25 cellular contexts compared by ENCODE assay signal in genomic region chr19:36049080-36049698, GRCh38. TPM values are rescaled to one million over a fixed set of nuclear protein-coding genes. Genes with fewer than 3 reads are reported as not detected.
DNase-seq lines count a peak whose midpoint lies in the region; ATAC-seq and TF ChIP-seq lines count a peak whose summit lies in the region.
"Had no signal": no experiment of that assay in that cellular context is flagged by ENCODE, and none has a peak within 500 bp of the region (broad histone marks: within the 10 kb centered on the region; RNA-seq: fewer than 3 reads in every experiment).

No MANE protein-coding gene starts in this region.

- no peak for TF ChIP-seq POLR2A in esophagus squamous epithelium (IDR thresholded peaks at IDR 0.05)

- intact Hi-C loops in PC-3 (cut with micrococcal nuclease) (no loop called here), esophagus squamous epithelium (cut with DNase I) (no loop called here)

- POLR2A ChIA-PET in PC-3 (lab: Charles Lee; ENCODE audit: unreplicated experiment): no interaction called here

- H3K27me3 ChIP-seq in PC-3 (ENCODE audit: low read length) (no peaks in the 10 kb centered on the region), esophagus squamous epithelium (no peaks in the 10 kb centered on the region)
- H3K27me3 ChIP-seq: Peyer's patch, sigmoid colon had no signal

- no peak overlapping the region for H3K27ac ChIP-seq in PC-3 (ENCODE audit: low read length)
- peak overlapping the region; percentile 40 to 59 (median 56) for H3K27ac ChIP-seq in esophagus squamous epithelium
- H3K27ac ChIP-seq: Peyer's patch, prostate gland had no signal

- peak; percentile 22 for DNase-seq in DMS53 treated with DMSO at 0.1 percent for 48 hours (lab: John Stamatoyannopoulos, UW; ENCODE audit: unreplicated experiment)
- DNase-seq in NCI-H187 treated with DMSO at 0.1 percent for 48 hours (lab: John Stamatoyannopoulos, UW): peak; percentile 14
- peak; percentile 1 for DNase-seq in PC-3
- DNase-seq in esophagus squamous epithelium (lab: John Stamatoyannopoulos, UW): no peak
- no peak for DNase-seq in NAMALWA (ENCODE audit: low spot score)
- DNase-seq: activated CD4-positive, alpha-beta memory T cell treated with anti-CD3 and anti-CD28 coated beads for 36 hours; activated CD4-positive, CD25-positive, alpha-beta regulatory T cell treated with anti-CD3 and anti-CD28 coated beads, Interleukin-2, amount 50 U/mL, for 72 hours; caudate nucleus; CD4-positive, CD25-positive, alpha-beta regulatory T cell; endodermal cell; midbrain; naive thymus-derived CD8-positive, alpha-beta T cell; NCI-H1092 treated with DMSO at 0.1 percent for 48 hours; NCI-H2081; NCI-H524 treated with DMSO at 0.1 percent for 48 hours; nucleus accumbens; Peyer's patch; sigmoid colon; stimulated activated CD4-positive, alpha-beta T cell treated with anti-CD3 and anti-CD28 coated beads, Interleukin-15, amount 100 ng/mL, for 24 hours; stimulated activated naive CD4-positive, alpha-beta T cell had no signal

- ATAC-seq in PC-3 (no peak), GM21825 (IDR thresholded peaks at IDR 0.05; ENCODE audit: unreplicated experiment) (no peak), HG03196 (IDR thresholded peaks at IDR 0.05; ENCODE audit: unreplicated experiment) (no peak)
- ATAC-seq: activated T-helper 17 cell treated with anti-CD3 and anti-CD28 coated beads, Interleukin-2, amount 50 U/mL, for 72 hours; naive thymus-derived CD8-positive, alpha-beta T cell had no signal

- H4K20me1 ChIP-seq in PC-3 (ENCODE audit: low read length): no peaks in the 10 kb centered on the region

- H3K36me3 ChIP-seq in PC-3 (ENCODE audit: low read depth, low read length): no peaks in the 10 kb centered on the region
- H3K36me3 ChIP-seq in esophagus squamous epithelium: no peaks in the 10 kb centered on the region
- H3K36me3 ChIP-seq: Peyer's patch, prostate gland, sigmoid colon had no signal

- H3K9ac ChIP-seq in PC-3 (ENCODE audit: low read length): no peak overlapping the region

- H3K79me2 ChIP-seq in PC-3 (ENCODE audit: low read length): no peaks in the 10 kb centered on the region

- H3K9me2 ChIP-seq in PC-3 (replicated peaks; ENCODE audit: low read length): no peaks in the 10 kb centered on the region

- peaks cover 3% of the 10 kb centered on the region; the same call in 1 of the 2 replicates for H3K4me1 ChIP-seq in PC-3 (ENCODE audit: insufficient read depth, low read length)
- peaks cover 0 to 20% (median 8%) of the 10 kb centered on the region in 3 donors for H3K4me1 ChIP-seq in esophagus squamous epithelium
- H3K4me1 ChIP-seq: prostate gland had no signal

- TF ChIP-seq CTCF in PC-3 (conservative IDR thresholded peaks at IDR 0.05; ENCODE audit: low read depth, low read length) (no peak), esophagus squamous epithelium (IDR thresholded peaks at IDR 0.05) (no peak)

- no peaks in the 10 kb centered on the region for H3F3A ChIP-seq in PC-3 (ENCODE audit: low read length, unreplicated experiment)

- no TSS peak for BruUV-seq in PC-3 (replicated peaks; lab: Mats Ljungman, UMichigan)

- H3K4me2 ChIP-seq in PC-3 (ENCODE audit: low read length): no peak overlapping the region

- no peak overlapping the region for H2AFZ ChIP-seq in PC-3 (ENCODE audit: low read length)

- WGBS in esophagus squamous epithelium, 2 donors: 38 to 55% methylated on average over 4 of the region's 4 CpGs

- CTCF ChIA-PET in PC-3 (lab: Charles Lee): no interaction called here

- H3K9me3 ChIP-seq in PC-3 (ENCODE audit: low read length): no peaks in the 10 kb centered on the region
- H3K9me3 ChIP-seq in esophagus squamous epithelium: no peaks in the 10 kb centered on the region
- H3K9me3 ChIP-seq: Peyer's patch, prostate gland, sigmoid colon had no signal

- H3K4me3 ChIP-seq in PC-3 (ENCODE audit: low read length) (no peak overlapping the region), esophagus squamous epithelium (no peak overlapping the region)
- H3K4me3 ChIP-seq: Peyer's patch, prostate gland, sigmoid colon had no signal

RNA-seq across cellular contexts. Expression of gene THAP8, which starts 4.9 kb away (rescaled TPM):
- total RNA-seq in PC-3 (2014; rRNA removed) (0.95 and 2.1 TPM in 2 replicates), esophagus squamous epithelium (1 to 10 TPM; 2.8 to 4.8 (median 3.6) TPM)

RNA-seq across cellular contexts. Expression of gene WDR62, which starts 5.5 kb away (rescaled TPM):
- total RNA-seq in PC-3 (2014; rRNA removed): 13.3 and 13.9 TPM in 2 replicates
- total RNA-seq in esophagus squamous epithelium: 1 to 10 TPM; 1.1 to 4.8 (median 3.5) TPM

RNA-seq across cellular contexts. Expression of gene CLIP3, which starts 16.5 kb away (rescaled TPM):
- total RNA-seq in PC-3 (2014; rRNA removed) (0.07 TPM in 1 of 2 replicates, not detected in the other), esophagus squamous epithelium (10 to 100 TPM in 1 of 4 donors, 1 to 10 TPM in 2, under 1 TPM in 1; 0.80 to 15.3 (median 2.7) TPM)

RNA-seq across cellular contexts. Expression of gene ALKBH6, which starts 35.2 kb away (rescaled TPM):
- total RNA-seq in PC-3 (2014; rRNA removed) (38.4 and 39.3 TPM in 2 replicates), esophagus squamous epithelium (10 to 100 TPM; 14.6 to 28.6 (median 18.8) TPM)

RNA-seq across cellular contexts. Expression of gene SYNE4, which starts 40.6 kb away (rescaled TPM):
- total RNA-seq in PC-3 (2014; rRNA removed) (0.77 and 1.9 TPM in 2 replicates), esophagus squamous epithelium (under 1 TPM in 3 of 4 donors, not detected in 1; 0.26 to 0.95 (median 0.57) TPM)
- total RNA-seq: glomerular endothelial cell had no signal

Comparison
In these comparisons a context has a peak if more than half of its experiments do, and no peak if none do; other contexts are left out.
1. DNase-seq: peak in DMS53 treated with DMSO at 0.1 percent for 48 hours (single experiment), NCI-H187 treated with DMSO at 0.1 percent for 48 hours (single experiment) and PC-3 (single experiment); none in esophagus squamous epithelium (single experiment) and NAMALWA (single experiment).